1 cellular context compared by ENCODE assay signal in genomic region chr7:22726345-22726848, GRCh38.
A peak's percentile ranks its signal among the peaks of the same experiment; 100 is the strongest.
TF ChIP-seq lines count a peak whose summit lies in the region.

No MANE protein-coding gene starts in this region.

TF ChIP-seq in K562, 482 proteins besides CTCF, POLR2A, EP300 and RAD21 (continued from another document and continues in another):
- 0 out of 2 replicates have a peak, but pooled peaks have one; percentile 35 for TF ChIP-seq ZBTB1 (CRISPR knock-in tag; IDR thresholded peaks at IDR 0.05; ENCODE audit: borderline replicate concordance, low read depth)
- TF ChIP-seq ATF3 (IDR thresholded peaks at IDR 0.05), result no peak
- peak; percentile 32; the same call in 1 of the 2 replicates for TF ChIP-seq ATF3 (CRISPR knock-in tag; conservative IDR thresholded peaks at IDR 0.05)
- TF ChIP-seq NEUROD1 (IDR thresholded peaks at IDR 0.05; ENCODE audit: borderline replicate concordance, low read depth, low read length, partially characterized antibody), result no peak
- no peak for TF ChIP-seq ZNF384 (IDR thresholded peaks at IDR 0.05; ENCODE audit: low read depth, low read length)
- no peak for TF ChIP-seq MAFF (IDR thresholded peaks at IDR 0.05; ENCODE audit: low read length)
- TF ChIP-seq PHF21A (IDR thresholded peaks at IDR 0.05; ENCODE audit: borderline replicate concordance, low read depth), result no peak
- TF ChIP-seq NFRKB (IDR thresholded peaks at IDR 0.05; ENCODE audit: low read depth), result 0 out of 2 replicates have a peak, but pooled peaks have one; percentile 8
- TF ChIP-seq XRCC5 (IDR thresholded peaks at IDR 0.05; ENCODE audit: low read depth, low read length), result no peak
- no peak for TF ChIP-seq HDAC1 (IDR thresholded peaks at IDR 0.05)
- TF ChIP-seq MAFG (tag; conservative IDR thresholded peaks at IDR 0.05), result no peak
- TF ChIP-seq FOXP1 (CRISPR knock-in tag; IDR thresholded peaks at IDR 0.05), result no peak
- TF ChIP-seq FOXK2 (conservative IDR thresholded peaks at IDR 0.05 in 1 of 2, IDR thresholded peaks at IDR 0.05 in 1 of 2; ENCODE audit: low read depth in 2 of 2), result no peak
- no peak for TF ChIP-seq EGR1 (conservative IDR thresholded peaks at IDR 0.05)
- TF ChIP-seq E2F6 (IDR thresholded peaks at IDR 0.05; ENCODE audit: borderline replicate concordance in 1 of 2, extremely low read depth in 1 of 2, insufficient read depth in 1 of 2, insufficient read length in 1 of 2, low read depth in 1 of 2, low read length in 1 of 2, poor library complexity in 1 of 2, severe bottlenecking in 1 of 2), result peak; percentile 42 to 61
- no peak for TF ChIP-seq CSDE1 (IDR thresholded peaks at IDR 0.05)
- TF ChIP-seq JUND (IDR thresholded peaks at IDR 0.05; ENCODE audit: borderline replicate concordance, low read depth, low read length), result no peak
- TF ChIP-seq JUND (tag; IDR thresholded peaks at IDR 0.05; ENCODE audit: borderline replicate concordance, low read depth, low read length), result peak; percentile 70; the same call in 2 of the 3 replicates
- no peak for TF ChIP-seq ZNF354B (CRISPR knock-in tag; IDR thresholded peaks at IDR 0.05)
- peak; percentile 54; the same call in 1 of the 2 replicates for TF ChIP-seq DEAF1 (CRISPR knock-in tag; IDR thresholded peaks at IDR 0.05)
- TF ChIP-seq BRD9 (IDR thresholded peaks at IDR 0.05; ENCODE audit: low read depth, partially characterized antibody), result peak; percentile 73
- 0 out of 4 replicates have a peak, but pooled peaks of 1 of the 2 experiments have one; percentile 28 for TF ChIP-seq MNT (conservative IDR thresholded peaks at IDR 0.05)
- TF ChIP-seq ZBTB8A (IDR thresholded peaks at IDR 0.05; ENCODE audit: partially characterized antibody), result no peak
- TF ChIP-seq CREBBP (IDR thresholded peaks at IDR 0.05; ENCODE audit: low read depth, low read length), result no peak
- TF ChIP-seq ZBTB33 (CRISPR knock-in tag; IDR thresholded peaks at IDR 0.05), result no peak
- 0 out of 2 replicates have a peak, but pooled peaks have one; percentile 56 for TF ChIP-seq ZNF395 (CRISPR knock-in tag; IDR thresholded peaks at IDR 0.05)
- no peak for TF ChIP-seq NR4A1 (CRISPR knock-in tag; IDR thresholded peaks at IDR 0.05)
- TF ChIP-seq NR4A1 (tag; IDR thresholded peaks at IDR 0.05), result peak; percentile 78; the same call in 1 of the 2 replicates
- 0 out of 2 replicates have a peak, but pooled peaks have one; percentile 40 for TF ChIP-seq ARID2 (IDR thresholded peaks at IDR 0.05)
- peak; percentile 36; the same call in 1 of the 2 replicates for TF ChIP-seq ZNF134 (CRISPR knock-in tag; conservative IDR thresholded peaks at IDR 0.05)
- peak; percentile 46; the same call in 1 of the 2 replicates for TF ChIP-seq RREB1 (CRISPR knock-in tag; IDR thresholded peaks at IDR 0.05)
- no peak for TF ChIP-seq RBM25 (IDR thresholded peaks at IDR 0.05; ENCODE audit: low read depth, low read length, severe bottlenecking)
- peak; percentile 87 for TF ChIP-seq ZBTB9 (CRISPR knock-in tag; IDR thresholded peaks at IDR 0.05)
- TF ChIP-seq TSC22D4 (tag; IDR thresholded peaks at IDR 0.05), result no peak
- no peak for TF ChIP-seq PKNOX1 (IDR thresholded peaks at IDR 0.05)
- TF ChIP-seq ZNF23 (CRISPR knock-in tag; IDR thresholded peaks at IDR 0.05), result no peak
- TF ChIP-seq HSF4 (CRISPR knock-in tag; IDR thresholded peaks at IDR 0.05; ENCODE audit: borderline replicate concordance), result no peak; the same call in 1 of the 2 replicates
- no peak for TF ChIP-seq TRIM24 (IDR thresholded peaks at IDR 0.05)
- TF ChIP-seq CXXC5 (CRISPR knock-in tag; IDR thresholded peaks at IDR 0.05), result peak; percentile 75
- no peak for TF ChIP-seq CCAR2 (IDR thresholded peaks at IDR 0.05; ENCODE audit: low read depth, low read length)
- TF ChIP-seq FOXJ2 (tag; IDR thresholded peaks at IDR 0.05), result no peak
- TF ChIP-seq CCNT2 (IDR thresholded peaks at IDR 0.05; ENCODE audit: borderline replicate concordance, extremely low read depth, insufficient read length, low read depth, low read length), result no peak
- TF ChIP-seq ZBTB17 (CRISPR knock-in tag; IDR thresholded peaks at IDR 0.05), result peak; percentile 42; the same call in 1 of the 2 replicates
- TF ChIP-seq ZZZ3 (IDR thresholded peaks at IDR 0.05), result no peak
- TF ChIP-seq ZNF644 (tag; IDR thresholded peaks at IDR 0.05; ENCODE audit: low read depth), result no peak
- TF ChIP-seq IRF2 (CRISPR knock-in tag; IDR thresholded peaks at IDR 0.05), result no peak
- TF ChIP-seq ZBTB43 (CRISPR knock-in tag; IDR thresholded peaks at IDR 0.05), result no peak
- no peak for TF ChIP-seq PPARD (CRISPR knock-in tag; IDR thresholded peaks at IDR 0.05)
- TF ChIP-seq POLR3G (IDR thresholded peaks at IDR 0.05; ENCODE audit: extremely low read depth, insufficient read length, insufficient replicate concordance), result no peak
- no peak for TF ChIP-seq KDM5B (IDR thresholded peaks at IDR 0.05; ENCODE audit: insufficient replicate concordance, low read depth, low read length)
